In the genomic region with DNA sequence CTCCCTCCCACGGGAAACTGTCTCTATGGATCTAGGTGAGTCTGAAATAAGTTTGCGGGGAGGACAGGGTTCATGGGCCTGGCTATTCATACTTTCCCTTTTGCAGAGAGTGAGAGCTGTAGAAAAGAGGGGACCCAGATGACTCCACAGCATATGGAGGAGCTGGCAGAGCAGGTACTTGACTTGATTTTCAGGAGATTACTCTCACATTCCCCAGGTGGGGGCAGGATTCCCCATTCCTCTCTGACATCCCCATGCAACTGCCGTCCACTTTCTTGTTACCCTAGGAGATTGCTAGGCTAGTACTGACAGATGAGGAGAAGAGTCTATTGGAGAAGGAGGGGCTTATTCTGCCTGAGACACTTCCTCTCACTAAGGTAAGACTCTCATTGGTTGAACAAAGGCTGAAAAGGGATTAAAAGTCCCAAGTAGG, we compare ENCODE assay signal across 1 cellular context.
A peak's percentile ranks its signal among the peaks of the same experiment; 100 is the strongest.
TF ChIP-seq lines count a peak whose summit lies in the region.

No MANE protein-coding gene starts in this region.

TF ChIP-seq in H1, 55 proteins besides CTCF, POLR2A, EP300 and RAD21:
- TF ChIP-seq CBX8 (IDR thresholded peaks at IDR 0.05; ENCODE audit: borderline replicate concordance, low read depth, low read length) (no peak), SIX5 (IDR thresholded peaks at IDR 0.05; ENCODE audit: low read depth, low read length) (no peak), SIN3A (conservative IDR thresholded peaks at IDR 0.05 in 1 of 2, IDR thresholded peaks at IDR 0.05 in 1 of 2; ENCODE audit: low read depth in 1 of 2, low read length in 2 of 2) (peak; percentile 95), POU5F1 (IDR thresholded peaks at IDR 0.05; ENCODE audit: low read depth, low read length) (no peak), BACH1 (IDR thresholded peaks at IDR 0.05; ENCODE audit: low read length) (no peak), MAFK (IDR thresholded peaks at IDR 0.05; ENCODE audit: low read depth, low read length) (no peak), SP1 (IDR thresholded peaks at IDR 0.05; ENCODE audit: low read depth, low read length) (0 out of 2 replicates have a peak, but pooled peaks have one; percentile 31), NRF1 (IDR thresholded peaks at IDR 0.05; ENCODE audit: low read depth, low read length) (no peak), TEAD4 (IDR thresholded peaks at IDR 0.05; ENCODE audit: low read depth, low read length) (peak; percentile 92), CREB1 (IDR thresholded peaks at IDR 0.05) (no peak), KDM5A (IDR thresholded peaks at IDR 0.05; ENCODE audit: low read length) (no peak), E2F6 (IDR thresholded peaks at IDR 0.05) (no peak), POLR2AphosphoS5 (IDR thresholded peaks at IDR 0.05; ENCODE audit: low read depth, low read length) (no peak), CTBP2 (IDR thresholded peaks at IDR 0.05; ENCODE audit: borderline replicate concordance, insufficient read depth, insufficient read length, low read length) (peak; percentile 71), BCL11A (IDR thresholded peaks at IDR 0.05; ENCODE audit: low read depth in 2 of 2, low read length in 2 of 2) (no peak), KDM1A (IDR thresholded peaks at IDR 0.05; ENCODE audit: borderline replicate concordance, low read length) (no peak), NANOG (IDR thresholded peaks at IDR 0.05; ENCODE audit: insufficient read depth, low read depth, low read length, poor library complexity, severe bottlenecking) (peak; percentile 7), USF2 (IDR thresholded peaks at IDR 0.05; ENCODE audit: low read length) (no peak), RNF2 (IDR thresholded peaks at IDR 0.05; ENCODE audit: borderline replicate concordance, low read depth, low read length, missing control alignments, poor library complexity, severe bottlenecking) (no peak)
- TF ChIP-seq, protein P1, sequence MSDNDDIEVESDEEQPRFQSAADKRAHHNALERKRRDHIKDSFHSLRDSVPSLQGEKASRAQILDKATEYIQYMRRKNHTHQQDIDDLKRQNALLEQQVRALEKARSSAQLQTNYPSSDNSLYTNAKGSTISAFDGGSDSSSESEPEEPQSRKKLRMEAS (IDR thresholded peaks at IDR 0.05): no peak
- TF ChIP-seq, protein P2, sequence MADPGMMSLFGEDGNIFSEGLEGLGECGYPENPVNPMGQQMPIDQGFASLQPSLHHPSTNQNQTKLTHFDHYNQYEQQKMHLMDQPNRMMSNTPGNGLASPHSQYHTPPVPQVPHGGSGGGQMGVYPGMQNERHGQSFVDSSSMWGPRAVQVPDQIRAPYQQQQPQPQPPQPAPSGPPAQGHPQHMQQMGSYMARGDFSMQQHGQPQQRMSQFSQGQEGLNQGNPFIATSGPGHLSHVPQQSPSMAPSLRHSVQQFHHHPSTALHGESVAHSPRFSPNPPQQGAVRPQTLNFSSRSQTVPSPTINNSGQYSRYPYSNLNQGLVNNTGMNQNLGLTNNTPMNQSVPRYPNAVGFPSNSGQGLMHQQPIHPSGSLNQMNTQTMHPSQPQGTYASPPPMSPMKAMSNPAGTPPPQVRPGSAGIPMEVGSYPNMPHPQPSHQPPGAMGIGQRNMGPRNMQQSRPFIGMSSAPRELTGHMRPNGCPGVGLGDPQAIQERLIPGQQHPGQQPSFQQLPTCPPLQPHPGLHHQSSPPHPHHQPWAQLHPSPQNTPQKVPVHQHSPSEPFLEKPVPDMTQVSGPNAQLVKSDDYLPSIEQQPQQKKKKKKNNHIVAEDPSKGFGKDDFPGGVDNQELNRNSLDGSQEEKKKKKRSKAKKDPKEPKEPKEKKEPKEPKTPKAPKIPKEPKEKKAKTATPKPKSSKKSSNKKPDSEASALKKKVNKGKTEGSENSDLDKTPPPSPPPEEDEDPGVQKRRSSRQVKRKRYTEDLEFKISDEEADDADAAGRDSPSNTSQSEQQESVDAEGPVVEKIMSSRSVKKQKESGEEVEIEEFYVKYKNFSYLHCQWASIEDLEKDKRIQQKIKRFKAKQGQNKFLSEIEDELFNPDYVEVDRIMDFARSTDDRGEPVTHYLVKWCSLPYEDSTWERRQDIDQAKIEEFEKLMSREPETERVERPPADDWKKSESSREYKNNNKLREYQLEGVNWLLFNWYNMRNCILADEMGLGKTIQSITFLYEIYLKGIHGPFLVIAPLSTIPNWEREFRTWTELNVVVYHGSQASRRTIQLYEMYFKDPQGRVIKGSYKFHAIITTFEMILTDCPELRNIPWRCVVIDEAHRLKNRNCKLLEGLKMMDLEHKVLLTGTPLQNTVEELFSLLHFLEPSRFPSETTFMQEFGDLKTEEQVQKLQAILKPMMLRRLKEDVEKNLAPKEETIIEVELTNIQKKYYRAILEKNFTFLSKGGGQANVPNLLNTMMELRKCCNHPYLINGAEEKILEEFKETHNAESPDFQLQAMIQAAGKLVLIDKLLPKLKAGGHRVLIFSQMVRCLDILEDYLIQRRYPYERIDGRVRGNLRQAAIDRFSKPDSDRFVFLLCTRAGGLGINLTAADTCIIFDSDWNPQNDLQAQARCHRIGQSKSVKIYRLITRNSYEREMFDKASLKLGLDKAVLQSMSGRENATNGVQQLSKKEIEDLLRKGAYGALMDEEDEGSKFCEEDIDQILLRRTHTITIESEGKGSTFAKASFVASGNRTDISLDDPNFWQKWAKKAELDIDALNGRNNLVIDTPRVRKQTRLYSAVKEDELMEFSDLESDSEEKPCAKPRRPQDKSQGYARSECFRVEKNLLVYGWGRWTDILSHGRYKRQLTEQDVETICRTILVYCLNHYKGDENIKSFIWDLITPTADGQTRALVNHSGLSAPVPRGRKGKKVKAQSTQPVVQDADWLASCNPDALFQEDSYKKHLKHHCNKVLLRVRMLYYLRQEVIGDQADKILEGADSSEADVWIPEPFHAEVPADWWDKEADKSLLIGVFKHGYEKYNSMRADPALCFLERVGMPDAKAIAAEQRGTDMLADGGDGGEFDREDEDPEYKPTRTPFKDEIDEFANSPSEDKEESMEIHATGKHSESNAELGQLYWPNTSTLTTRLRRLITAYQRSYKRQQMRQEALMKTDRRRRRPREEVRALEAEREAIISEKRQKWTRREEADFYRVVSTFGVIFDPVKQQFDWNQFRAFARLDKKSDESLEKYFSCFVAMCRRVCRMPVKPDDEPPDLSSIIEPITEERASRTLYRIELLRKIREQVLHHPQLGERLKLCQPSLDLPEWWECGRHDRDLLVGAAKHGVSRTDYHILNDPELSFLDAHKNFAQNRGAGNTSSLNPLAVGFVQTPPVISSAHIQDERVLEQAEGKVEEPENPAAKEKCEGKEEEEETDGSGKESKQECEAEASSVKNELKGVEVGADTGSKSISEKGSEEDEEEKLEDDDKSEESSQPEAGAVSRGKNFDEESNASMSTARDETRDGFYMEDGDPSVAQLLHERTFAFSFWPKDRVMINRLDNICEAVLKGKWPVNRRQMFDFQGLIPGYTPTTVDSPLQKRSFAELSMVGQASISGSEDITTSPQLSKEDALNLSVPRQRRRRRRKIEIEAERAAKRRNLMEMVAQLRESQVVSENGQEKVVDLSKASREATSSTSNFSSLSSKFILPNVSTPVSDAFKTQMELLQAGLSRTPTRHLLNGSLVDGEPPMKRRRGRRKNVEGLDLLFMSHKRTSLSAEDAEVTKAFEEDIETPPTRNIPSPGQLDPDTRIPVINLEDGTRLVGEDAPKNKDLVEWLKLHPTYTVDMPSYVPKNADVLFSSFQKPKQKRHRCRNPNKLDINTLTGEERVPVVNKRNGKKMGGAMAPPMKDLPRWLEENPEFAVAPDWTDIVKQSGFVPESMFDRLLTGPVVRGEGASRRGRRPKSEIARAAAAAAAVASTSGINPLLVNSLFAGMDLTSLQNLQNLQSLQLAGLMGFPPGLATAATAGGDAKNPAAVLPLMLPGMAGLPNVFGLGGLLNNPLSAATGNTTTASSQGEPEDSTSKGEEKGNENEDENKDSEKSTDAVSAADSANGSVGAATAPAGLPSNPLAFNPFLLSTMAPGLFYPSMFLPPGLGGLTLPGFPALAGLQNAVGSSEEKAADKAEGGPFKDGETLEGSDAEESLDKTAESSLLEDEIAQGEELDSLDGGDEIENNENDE (IDR thresholded peaks at IDR 0.05; ENCODE audit: insufficient replicate concordance, low read length): no peak
